8 cellular contexts compared by ENCODE assay signal in genomic region chr20:31706607-31707257, GRCh38. TPM values are rescaled to one million over a fixed set of nuclear protein-coding genes. Genes with fewer than 3 reads are reported as not detected.
DNase-seq lines count a peak whose midpoint lies in the region; ATAC-seq and TF ChIP-seq lines count a peak whose summit lies in the region.
"Had no signal": no experiment of that assay in that cellular context is flagged by ENCODE, and none has a peak within 500 bp of the region (broad histone marks: within the 10 kb centered on the region; RNA-seq: fewer than 3 reads in every experiment).

No MANE protein-coding gene starts in this region.

- peaks cover 100% of the 10 kb centered on the region for H3K4me1 ChIP-seq in KMS-11 (ENCODE audit: low read depth, poor library complexity, severe bottlenecking)

- peak overlapping the region; percentile 32 for H3K27ac Mint-ChIP-seq in T-helper 17 cell
- peak overlapping the region; percentile 68 for H3K27ac Mint-ChIP-seq in stimulated activated naive B cell treated with anti-CD40 and anti-IgM and Interleukin-4, amounts not matched to agents 10 μg/mL and 1 μg/mL and 100 μg/mL, for 72 hours

- TF ChIP-seq CTCF in KMS-11 (conservative IDR thresholded peaks at IDR 0.05; ENCODE audit: low read depth, low read length): no peak

- H3K4me3 Mint-ChIP-seq in T-helper 17 cell: no peak overlapping the region
- no peak overlapping the region for H3K4me3 Mint-ChIP-seq in stimulated activated naive B cell treated with anti-CD40 and anti-IgM and Interleukin-4, amounts not matched to agents 10 μg/mL and 1 μg/mL and 100 μg/mL, for 72 hours

- H3K9me3 ChIP-seq in T-helper 17 cell (ENCODE audit: control insufficient read depth, low read length, poor library complexity, severe bottlenecking): no peaks in the 10 kb centered on the region
- H3K9me3 ChIP-seq: SJCRH30 had no signal

- H2AFZ ChIP-seq in KMS-11 (ENCODE audit: low read depth): no peak overlapping the region

- DNase-seq in T-helper 17 cell (no peak), fibroblast of gingiva (ENCODE audit: low read depth) (peak; percentile 25), ecto neural progenitor cell (ENCODE audit: low spot score) (no peak), DMS 273 (lab: John Stamatoyannopoulos, UW; ENCODE audit: unreplicated experiment) (no peak)
- no peak for DNase-seq in stimulated activated naive B cell treated with anti-CD40 and anti-IgM and Interleukin-4, amounts not matched to agents 10 μg/mL and 1 μg/mL and 100 μg/mL, for 72 hours
- DNase-seq: SJCRH30 had no signal

- peak overlapping the region; percentile 89 for H3K4me2 ChIP-seq in KMS-11

- peak overlapping the region; percentile 2; the same call in 1 of the 2 replicates for H3K9ac ChIP-seq in KMS-11

- H3K36me3 ChIP-seq in KMS-11 (ENCODE audit: insufficient read depth): peaks cover 3% of the 10 kb centered on the region; the same call in 1 of the 2 replicates

- peak overlapping the region; percentile 86 for H3K27ac ChIP-seq in KMS-11
- H3K27ac ChIP-seq: SJCRH30 had no signal

- H3K27me3 Mint-ChIP-seq in T-helper 17 cell: no peaks in the 10 kb centered on the region
- H3K27me3 Mint-ChIP-seq in stimulated activated naive B cell treated with anti-CD40 and anti-IgM and Interleukin-4, amounts not matched to agents 10 μg/mL and 1 μg/mL and 100 μg/mL, for 72 hours: no peaks in the 10 kb centered on the region

- H4K20me1 ChIP-seq in KMS-11 (ENCODE audit: insufficient read depth): no peaks in the 10 kb centered on the region

- H3K36me3 Mint-ChIP-seq in T-helper 17 cell (ENCODE audit: low read depth): peaks cover 12% of the 10 kb centered on the region
- peaks cover 36 to 57% of the 10 kb centered on the region in 2 donors for H3K36me3 Mint-ChIP-seq in stimulated activated naive B cell treated with anti-CD40 and anti-IgM and Interleukin-4, amounts not matched to agents 10 μg/mL and 1 μg/mL and 100 μg/mL, for 72 hours

- peaks cover 55% of the 10 kb centered on the region for H3K4me1 Mint-ChIP-seq in T-helper 17 cell
- peaks cover 55 to 92% of the 10 kb centered on the region in 2 donors for H3K4me1 Mint-ChIP-seq in stimulated activated naive B cell treated with anti-CD40 and anti-IgM and Interleukin-4, amounts not matched to agents 10 μg/mL and 1 μg/mL and 100 μg/mL, for 72 hours

- peaks cover 68% of the 10 kb centered on the region for H3K79me2 ChIP-seq in KMS-11 (ENCODE audit: insufficient read depth, low read depth)

- ATAC-seq in T-helper 17 cell (no peak), HG03135 (IDR thresholded peaks at IDR 0.05; ENCODE audit: unreplicated experiment) (no peak)
- ATAC-seq in stimulated activated naive B cell treated with anti-CD40 and anti-IgM and Interleukin-4, amounts not matched to agents 10 μg/mL and 1 μg/mL and 100 μg/mL, for 72 hours (replicated peaks): no peak

- no peak overlapping the region for H3K4me3 ChIP-seq in KMS-11 (IDR thresholded peaks at IDR 0.05; ENCODE audit: insufficient read depth, low read depth, low read length)
- H3K4me3 ChIP-seq: SJCRH30 had no signal

- no peaks in the 10 kb centered on the region for H3K27me3 ChIP-seq in KMS-11 (ENCODE audit: insufficient read depth, low read depth)
- H3K27me3 ChIP-seq: SJCRH30 had no signal

- no peaks in the 10 kb centered on the region for H3K9me3 Mint-ChIP-seq in stimulated activated naive B cell treated with anti-CD40 and anti-IgM and Interleukin-4, amounts not matched to agents 10 μg/mL and 1 μg/mL and 100 μg/mL, for 72 hours

RNA-seq across cellular contexts. Expression of gene BCL2L1, which starts 15.9 kb away (rescaled TPM):
- total RNA-seq in T-helper 17 cell: 10 to 100 TPM; 35.6 to 59.1 TPM

RNA-seq across cellular contexts. Expression of gene TPX2, which starts 32.4 kb away (rescaled TPM):
- 1 to 10 TPM in 1 of 2 donors, under 1 TPM in 1; 0.57 to 2.0 TPM for total RNA-seq in T-helper 17 cell
